In genomic region chr14:88323520-88324199, GRCh38 we compare ENCODE assay signal across 8 cellular contexts. TPM values are rescaled to one million over a fixed set of nuclear protein-coding genes. Genes with fewer than 3 reads are reported as not detected.
DNase-seq lines count a peak whose midpoint lies in the region; ATAC-seq, FAIRE-seq and TF ChIP-seq lines count a peak whose summit lies in the region.

No MANE protein-coding gene starts in this region.

- H3K36me3 Mint-ChIP-seq in naive B cell = no peaks in the 10 kb centered on the region

- peak overlapping the region; percentile 55 for H3K4me2 ChIP-seq in mammary epithelial cell (ENCODE audit: insufficient read depth, low read depth, low read length)

- intact Hi-C loops in mammary epithelial cell (cut with micrococcal nuclease) = no loop called here

- no TSS peak for BruUV-seq in mammary epithelial cell (replicated peaks; lab: Mats Ljungman, UMichigan)

- H4K20me1 ChIP-seq in mammary epithelial cell (ENCODE audit: insufficient read depth, low read length) = no peaks in the 10 kb centered on the region

- H3K79me2 ChIP-seq in mammary epithelial cell (ENCODE audit: insufficient read depth, low read length) = no peaks in the 10 kb centered on the region

- in situ Hi-C loops in mammary epithelial cell (cut with MboI; ENCODE audit: low sequenced_read_pairs in 2 of 2) = no loop called here

- no peaks in the 10 kb centered on the region for H3K36me3 ChIP-seq in mammary epithelial cell (ENCODE audit: insufficient read depth, low read length)

- no peak for TF ChIP-seq CTCF in mammary epithelial cell (conservative IDR thresholded peaks at IDR 0.05 in 1 of 2, IDR thresholded peaks at IDR 0.05 in 1 of 2; ENCODE audit: extremely low read depth in 1 of 2, insufficient read depth in 1 of 2, low read depth in 1 of 2, low read length in 2 of 2)

- H3K4me1 Mint-ChIP-seq in naive B cell = peaks cover 0 to 9% (median 4%) of the 10 kb centered on the region in 3 donors

- dilution Hi-C loops in mammary epithelial cell (cut with HindIII; ENCODE audit: low sequenced_read_pairs) = no loop called here

- peaks cover 51% of the 10 kb centered on the region for H3K27me3 ChIP-seq in mammary epithelial cell (ENCODE audit: insufficient read depth, low read length)

- CTCF ChIA-PET in mammary epithelial cell (lab: Charles Lee; ENCODE audit: low non-redundant PET) = no interaction called here

- no peaks in the 10 kb centered on the region for H3K4me1 ChIP-seq in mammary epithelial cell (ENCODE audit: insufficient read depth, low read length)

- H3K27ac ChIP-seq in mammary epithelial cell (ENCODE audit: insufficient read depth, low read depth, low read length) = no peak overlapping the region

- FAIRE-seq in H54 (lab: Jason Lieb, UNC) = no peak

- peak overlapping the region; percentile 59 to 86 (median 80) for H3K4me3 Mint-ChIP-seq in naive B cell

- TF ChIP-seq POLR2A in H54 (IDR thresholded peaks at IDR 0.05; ENCODE audit: low read depth, low read length) = no peak

- H3K9ac ChIP-seq in mammary epithelial cell (ENCODE audit: insufficient read depth, low read length) = no peak overlapping the region

- peaks cover 0 to 7% (median 1%) of the 10 kb centered on the region in 7 donors for H3K9me3 Mint-ChIP-seq in naive B cell

- peak overlapping the region in 1 of 6 donors; percentile 67 for H3K27ac Mint-ChIP-seq in naive B cell

- 7% methylated on average over 18 of the region's 70 CpGs for WGBS in mammary epithelial cell (ENCODE audit: low coverage, missing lambda C conversion rate)

- peak; percentile 93 for ATAC-seq in GM18858 (IDR thresholded peaks at IDR 0.05; ENCODE audit: unreplicated experiment)
- peak; percentile 69 for ATAC-seq in HG02938 (IDR thresholded peaks at IDR 0.05; ENCODE audit: unreplicated experiment)
- ATAC-seq in naive B cell (ENCODE audit: low read depth in 2 of 2) = peak; percentile 46 to 47

- H3K27me3 Mint-ChIP-seq in naive B cell = peaks cover 40 to 48% (median 42%) of the 10 kb centered on the region in 3 donors

- H3K9me3 ChIP-seq in mammary epithelial cell (replicated peaks; ENCODE audit: insufficient read depth, low read length) = no peaks in the 10 kb centered on the region

- no peak overlapping the region for H2AFZ ChIP-seq in mammary epithelial cell (ENCODE audit: low read depth, low read length)

- no peak overlapping the region for H3K4me3 ChIP-seq in mammary epithelial cell (replicated peaks in 1 of 3; ENCODE audit: insufficient read depth in 1 of 3, low read depth in 2 of 3, low read length in 3 of 3)

- DNase-seq in COLO668 (lab: John Stamatoyannopoulos, UW; ENCODE audit: unreplicated experiment) (peak; percentile 87), NCI-H460 (ENCODE audit: extremely low read depth, low read depth) (peak; percentile 4), mammary epithelial cell (no peak), naive B cell (peak; percentile 2), H54 (ENCODE audit: insufficient read length, low spot score) (no peak), GF-D8 (lab: John Stamatoyannopoulos, UW) (no peak)

RNA-seq across cellular contexts. Expression of gene KCNK10, which starts 0.6 kb away (rescaled TPM):
- total RNA-seq in NCI-H460 (2014; rRNA removed; shearing (Covaris generic)) = 0.07 TPM in 1 of 2 replicates, not detected in the other
- not detected in 2 replicates for polyA plus RNA-seq in NCI-H460 (2014; cell fraction: nucleus; rRNA removed)
- total RNA-seq in mammary epithelial cell = under 1 TPM; under 0.01 to 0.21 TPM
- polyA plus RNA-seq in mammary epithelial cell (not detected), naive B cell (ENCODE audit: low read depth in 6 of 6) (not detected)
- not detected for polyA minus RNA-seq in mammary epithelial cell

Comparison
In these comparisons a context has a peak if more than half of its experiments do, and no peak if none do; other contexts are left out.
1. DNase-seq: peak in COLO668 (single experiment), NCI-H460 (single experiment) and naive B cell (single experiment); none in mammary epithelial cell (single experiment), H54 (single experiment) and GF-D8 (single experiment).
2. Peak in every context shown above with its lines, with median percentiles within 50 percentile points of each other: ATAC-seq.